ENCODE assay signal across 1 cellular context in genomic region chr2:190648289-190649034, GRCh38.
TF ChIP-seq lines count a peak whose summit lies in the region.

No MANE protein-coding gene starts in this region.

TF ChIP-seq in H1, 55 proteins besides CTCF, POLR2A, EP300 and RAD21 (continued from another document):
- TF ChIP-seq TAF1 (IDR thresholded peaks at IDR 0.05; ENCODE audit: low read depth, low read length): 0 out of 2 replicates have a peak, but pooled peaks have one; percentile 44
- peak; percentile 68 for TF ChIP-seq EGR1 (IDR thresholded peaks at IDR 0.05; ENCODE audit: borderline replicate concordance, low read depth, low read length)
- peak; percentile 84 for TF ChIP-seq ASH2L (IDR thresholded peaks at IDR 0.05; ENCODE audit: low read length)
- no peak for TF ChIP-seq KDM4A (IDR thresholded peaks at IDR 0.05; ENCODE audit: low read depth, low read length, severe bottlenecking)
- TF ChIP-seq SRF (IDR thresholded peaks at IDR 0.05; ENCODE audit: low read depth, low read length): no peak
- TF ChIP-seq HDAC2 (IDR thresholded peaks at IDR 0.05; ENCODE audit: borderline replicate concordance in 1 of 2, low read depth in 2 of 2, low read length in 2 of 2): no peak
- no peak for TF ChIP-seq YY1 (IDR thresholded peaks at IDR 0.05; ENCODE audit: low read depth, low read length)
- TF ChIP-seq CTBP2 (IDR thresholded peaks at IDR 0.05; ENCODE audit: borderline replicate concordance, insufficient read depth, insufficient read length, low read length): no peak
- no peak for TF ChIP-seq FOSL1 (IDR thresholded peaks at IDR 0.05; ENCODE audit: insufficient read depth, low read depth, low read length)
- TF ChIP-seq BACH1 (IDR thresholded peaks at IDR 0.05; ENCODE audit: low read length): peak; percentile 68
- TF ChIP-seq RNF2 (IDR thresholded peaks at IDR 0.05; ENCODE audit: borderline replicate concordance, low read depth, low read length, missing control alignments, poor library complexity, severe bottlenecking): no peak
- TF ChIP-seq CBX5 (IDR thresholded peaks at IDR 0.05; ENCODE audit: low read depth, low read length): no peak
- TF ChIP-seq PHF8 (conservative IDR thresholded peaks at IDR 0.05; ENCODE audit: low read depth, low read length): peak; percentile 68; the same call in 1 of the 2 replicates
- TF ChIP-seq TAF7 (optimal IDR thresholded peaks at IDR 0.05; ENCODE audit: borderline replicate concordance, low read depth, low read length): no peak
- no peak for TF ChIP-seq NRF1 (IDR thresholded peaks at IDR 0.05; ENCODE audit: low read depth, low read length)
- no peak for TF ChIP-seq NANOG (IDR thresholded peaks at IDR 0.05; ENCODE audit: insufficient read depth, low read depth, low read length, poor library complexity, severe bottlenecking)
- TF ChIP-seq RXRA (IDR thresholded peaks at IDR 0.05; ENCODE audit: insufficient read depth, low read depth, low read length): no peak
- no peak for TF ChIP-seq SIX5 (IDR thresholded peaks at IDR 0.05; ENCODE audit: low read depth, low read length)
- TF ChIP-seq MAFK (IDR thresholded peaks at IDR 0.05; ENCODE audit: low read depth, low read length): no peak
- TF ChIP-seq BRCA1 (IDR thresholded peaks at IDR 0.05; ENCODE audit: low read depth, low read length): no peak
- no peak for TF ChIP-seq POU5F1 (IDR thresholded peaks at IDR 0.05; ENCODE audit: low read depth, low read length)
- TF ChIP-seq TBP (IDR thresholded peaks at IDR 0.05; ENCODE audit: low read depth, low read length): no peak
- peak; percentile 76 for TF ChIP-seq MAX (IDR thresholded peaks at IDR 0.05)
- no peak for TF ChIP-seq CHD7 (IDR thresholded peaks at IDR 0.05; ENCODE audit: insufficient replicate concordance, low read length)
- no peak for TF ChIP-seq CEBPB (IDR thresholded peaks at IDR 0.05; ENCODE audit: low read depth, low read length)
- 0 out of 2 replicates have a peak, but pooled peaks have one; percentile 11 for TF ChIP-seq JUND (IDR thresholded peaks at IDR 0.05; ENCODE audit: low read length)
- TF ChIP-seq SIRT6 (IDR thresholded peaks at IDR 0.05; ENCODE audit: low read length): no peak
- TF ChIP-seq SAP30 (IDR thresholded peaks at IDR 0.05; ENCODE audit: insufficient read depth, insufficient replicate concordance, low read length): no peak
- no peak for TF ChIP-seq JUN (IDR thresholded peaks at IDR 0.05; ENCODE audit: low read depth, low read length)
- TF ChIP-seq ATF3 (IDR thresholded peaks at IDR 0.05; ENCODE audit: insufficient read depth, low read depth, low read length): no peak
- no peak for TF ChIP-seq SP2 (IDR thresholded peaks at IDR 0.05; ENCODE audit: low read length)
- no peak for TF ChIP-seq RFX5 (IDR thresholded peaks at IDR 0.05; ENCODE audit: borderline replicate concordance, low read depth, low read length)
TF ChIP-seq in H1: peak in this region for 9.
